Comparison of ENCODE assay signal across 19 cellular contexts in the genomic region with DNA sequence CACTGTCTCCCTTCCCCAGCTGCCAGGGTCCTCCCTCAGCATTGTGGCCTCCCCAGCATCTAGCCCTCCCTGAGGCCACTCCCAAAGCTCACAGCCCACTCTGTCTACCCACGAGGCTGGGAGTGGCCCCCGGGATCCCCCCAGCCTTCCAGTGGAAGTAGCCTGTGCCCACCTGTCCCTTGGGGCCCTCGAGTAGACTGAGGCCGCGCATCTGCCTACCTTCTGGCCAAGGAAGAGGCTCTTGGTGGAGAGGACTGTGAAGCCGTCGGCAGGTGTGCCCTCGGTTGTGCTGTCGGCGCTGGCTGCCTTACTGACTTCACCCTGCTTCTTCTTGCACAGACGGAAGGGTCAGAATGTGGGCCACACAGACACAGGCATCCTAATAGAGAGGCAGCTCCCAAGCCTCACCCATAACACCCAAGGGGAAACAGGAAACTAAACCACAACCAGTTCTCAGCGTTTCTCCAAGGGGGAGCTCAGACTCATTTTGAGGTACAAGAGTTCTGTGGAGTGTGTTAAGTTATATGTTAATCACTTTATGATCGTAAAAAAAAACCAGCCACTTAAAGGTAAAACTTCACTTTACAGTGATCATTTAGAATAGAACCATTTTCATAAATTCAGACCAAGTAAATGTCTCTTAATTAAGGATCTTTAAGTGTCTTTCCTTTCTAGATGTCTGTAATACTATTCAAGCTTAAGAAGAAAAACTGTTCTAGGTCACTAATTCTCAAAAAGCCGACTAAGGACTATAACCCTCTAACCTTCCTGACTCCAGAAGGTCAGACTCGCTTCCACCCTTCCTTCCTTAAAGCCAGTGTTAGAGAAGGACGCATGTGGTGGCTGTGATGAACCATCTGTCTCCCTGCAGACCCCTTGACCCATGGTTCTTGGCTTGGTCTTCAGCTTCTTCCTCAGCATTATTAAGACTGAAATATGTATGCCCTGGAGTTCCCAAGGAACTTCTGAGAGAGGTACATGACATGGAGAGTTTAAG. TPM values are rescaled to one million over a fixed set of nuclear protein-coding genes. Genes with fewer than 3 reads are reported as not detected.
DNase-seq lines count a peak whose midpoint lies in the region; ATAC-seq and TF ChIP-seq lines count a peak whose summit lies in the region.
"Had no signal": no experiment of that assay in that cellular context is flagged by ENCODE, and none has a peak within 500 bp of the region (broad histone marks: within the 10 kb centered on the region; RNA-seq: fewer than 3 reads in every experiment).

No MANE protein-coding gene starts in this region.

- no peak for TF ChIP-seq CTCF in activated CD8-positive, alpha-beta T cell treated with anti-CD3 and anti-CD28 coated beads for 36 hours (IDR thresholded peaks at IDR 0.05)
- no peak for TF ChIP-seq CTCF in HEK293 (tag by site-specific recombination; IDR thresholded peaks at IDR 0.05)
- no peak for TF ChIP-seq CTCF in neutrophil (IDR thresholded peaks at IDR 0.05)

- H3K9me3 Mint-ChIP-seq in activated CD8-positive, alpha-beta T cell treated with anti-CD3 and anti-CD28 coated beads, Interleukin-2, amount 10 ng/mL, durations not matched to agents 7 days and 5 days (ENCODE audit: insufficient read depth) = no peaks in the 10 kb centered on the region
- no peaks in the 10 kb centered on the region for H3K9me3 Mint-ChIP-seq in activated CD8-positive, alpha-beta T cell treated with anti-CD3 and anti-CD28 coated beads for 36 hours
- H3K9me3 Mint-ChIP-seq in central memory CD8-positive, alpha-beta T cell = no peaks in the 10 kb centered on the region
- H3K9me3 Mint-ChIP-seq: memory B cell had no signal

- H3K36me3 Mint-ChIP-seq in activated CD8-positive, alpha-beta T cell treated with anti-CD3 and anti-CD28 coated beads, Interleukin-2, amount 10 ng/mL, durations not matched to agents 7 days and 5 days (ENCODE audit: low read depth) = peaks cover 67% of the 10 kb centered on the region
- peaks cover 40% of the 10 kb centered on the region for H3K36me3 Mint-ChIP-seq in activated CD8-positive, alpha-beta T cell treated with anti-CD3 and anti-CD28 coated beads for 36 hours (ENCODE audit: low read depth)
- H3K36me3 Mint-ChIP-seq in central memory CD8-positive, alpha-beta T cell (ENCODE audit: insufficient read depth) = peaks cover 24% of the 10 kb centered on the region

- H3K4me1 Mint-ChIP-seq in activated CD8-positive, alpha-beta T cell treated with anti-CD3 and anti-CD28 coated beads, Interleukin-2, amount 10 ng/mL, durations not matched to agents 7 days and 5 days (ENCODE audit: low read depth) = peaks cover 35% of the 10 kb centered on the region
- H3K4me1 Mint-ChIP-seq in activated CD8-positive, alpha-beta T cell treated with anti-CD3 and anti-CD28 coated beads for 36 hours (ENCODE audit: low read depth) = peaks cover 11% of the 10 kb centered on the region
- H3K4me1 Mint-ChIP-seq in central memory CD8-positive, alpha-beta T cell = no peaks in the 10 kb centered on the region
- H3K4me1 Mint-ChIP-seq: memory B cell had no signal

- H3K27ac ChIP-seq in HEK293 (ENCODE audit: extremely low read depth, low read depth, low read length) (no peak overlapping the region), neutrophil (peak overlapping the region; percentile 45), SJCRH30 (no peak overlapping the region)
- H3K27ac ChIP-seq: gastrocnemius medialis, KMS-11 had no signal

- H3K27me3 ChIP-seq in neutrophil = no peaks in the 10 kb centered on the region
- no peaks in the 10 kb centered on the region for H3K27me3 ChIP-seq in SJCRH30
- H3K27me3 ChIP-seq: gastrocnemius medialis had no signal

- H3K9me3 ChIP-seq in HEK293 (ENCODE audit: control insufficient read depth, insufficient read depth, low read depth, low read length) (no peaks in the 10 kb centered on the region), neutrophil (no peaks in the 10 kb centered on the region), SJCRH30 (replicated peaks) (no peaks in the 10 kb centered on the region)
- H3K9me3 ChIP-seq: gastrocnemius medialis had no signal

- H3K27me3 Mint-ChIP-seq in activated CD8-positive, alpha-beta T cell treated with anti-CD3 and anti-CD28 coated beads, Interleukin-2, amount 10 ng/mL, durations not matched to agents 7 days and 5 days (ENCODE audit: low read depth) = no peaks in the 10 kb centered on the region
- H3K27me3 Mint-ChIP-seq in activated CD8-positive, alpha-beta T cell treated with anti-CD3 and anti-CD28 coated beads for 36 hours = no peaks in the 10 kb centered on the region
- no peaks in the 10 kb centered on the region for H3K27me3 Mint-ChIP-seq in central memory CD8-positive, alpha-beta T cell
- H3K27me3 Mint-ChIP-seq: memory B cell had no signal

- H3K4me1 ChIP-seq in HEK293 (ENCODE audit: control insufficient read depth, insufficient read depth, low read length) (peaks cover 7% of the 10 kb centered on the region; the same call in 1 of the 2 replicates), neutrophil (ENCODE audit: control insufficient read depth in 1 of 2, insufficient read depth in 1 of 2, low read depth in 1 of 2, low read length in 1 of 2) (peaks cover 0 to 19% of the 10 kb centered on the region in 2 experiments), SJCRH30 (peaks cover 5% of the 10 kb centered on the region)

- intact Hi-C loops in activated CD8-positive, alpha-beta T cell treated with anti-CD3 and anti-CD28 coated beads for 36 hours (cut with micrococcal nuclease) = no loop called here

- peak overlapping the region; percentile 76 for H3K27ac Mint-ChIP-seq in activated CD8-positive, alpha-beta T cell treated with anti-CD3 and anti-CD28 coated beads, Interleukin-2, amount 10 ng/mL, durations not matched to agents 7 days and 5 days
- H3K27ac Mint-ChIP-seq in activated CD8-positive, alpha-beta T cell treated with anti-CD3 and anti-CD28 coated beads for 36 hours = no peak overlapping the region
- peak overlapping the region; percentile 78 for H3K27ac Mint-ChIP-seq in central memory CD8-positive, alpha-beta T cell (ENCODE audit: low read depth)
- H3K27ac Mint-ChIP-seq: memory B cell had no signal

- DNase-seq in activated CD8-positive, alpha-beta T cell treated with anti-CD3 and anti-CD28 coated beads, Interleukin-2, amount 10 ng/mL, durations not matched to agents 7 days and 5 days = no peak
- no peak for DNase-seq in activated CD8-positive, alpha-beta T cell treated with anti-CD3 and anti-CD28 coated beads for 36 hours
- no peak for DNase-seq in central memory CD8-positive, alpha-beta T cell (ENCODE audit: low spot score in 2 of 2)
- DNase-seq in NCI-H526 treated with DMSO at 0.1 percent for 48 hours (lab: John Stamatoyannopoulos, UW) = no peak
- no peak for DNase-seq in SJCRH30
- DNase-seq: activated effector memory CD4-positive, alpha-beta T cell treated with Interleukin-2 at 50 U/mL for 16 hours; C1 segment of cervical spinal cord; caudate nucleus; effector CD4-positive, alpha-beta T cell; gastrocnemius medialis; kidney; NCI-H1105 treated with DMSO at 0.1 percent for 48 hours; NCI-H524 treated with DMSO at 0.1 percent for 48 hours; stimulated activated CD4-positive, alpha-beta T cell treated with anti-CD3 and anti-CD28 coated beads, Interleukin-4, amount 100 ng/mL, for 4 hours had no signal

- H3K4me3 Mint-ChIP-seq in activated CD8-positive, alpha-beta T cell treated with anti-CD3 and anti-CD28 coated beads, Interleukin-2, amount 10 ng/mL, durations not matched to agents 7 days and 5 days = no peak overlapping the region
- no peak overlapping the region for H3K4me3 Mint-ChIP-seq in activated CD8-positive, alpha-beta T cell treated with anti-CD3 and anti-CD28 coated beads for 36 hours
- no peak overlapping the region for H3K4me3 Mint-ChIP-seq in central memory CD8-positive, alpha-beta T cell
- H3K4me3 Mint-ChIP-seq: memory B cell had no signal

- peak; percentile 71 for ATAC-seq in activated CD8-positive, alpha-beta T cell treated with anti-CD3 and anti-CD28 coated beads, Interleukin-2, amount 10 ng/mL, durations not matched to agents 7 days and 5 days
- no peak for ATAC-seq in activated CD8-positive, alpha-beta T cell treated with anti-CD3 and anti-CD28 coated beads for 36 hours
- no peak for ATAC-seq in central memory CD8-positive, alpha-beta T cell (replicated peaks; ENCODE audit: extremely low read depth, poor library complexity, severe bottlenecking)
- no peak for ATAC-seq in HG02623 (IDR thresholded peaks at IDR 0.05; ENCODE audit: unreplicated experiment)
- ATAC-seq: gastrocnemius medialis had no signal

- CTCF ChIA-PET in activated CD8-positive, alpha-beta T cell treated with anti-CD3 and anti-CD28 coated beads, Interleukin-2, amount 10 ng/mL, durations not matched to agents 7 days and 5 days (lab: Charles Lee) = interaction anchor here (1.1 to 2.4 kb wide), 3 partner anchors 11 to 65 kb away, joined by 4 to 10 read pairs (median 5); no protein-coding TSS in a partner anchor
- CTCF ChIA-PET in activated CD8-positive, alpha-beta T cell treated with anti-CD3 and anti-CD28 coated beads for 36 hours (lab: Charles Lee) = interaction anchor here (0.7 to 1.2 kb wide), 2 partner anchors 13 to 65 kb away, joined by 3 to 4 read pairs; no protein-coding TSS in a partner anchor
- CTCF ChIA-PET in HEK293 (lab: Yijun Ruan, JAX) = no interaction called here

- H3K36me3 ChIP-seq in HEK293 (ENCODE audit: control insufficient read depth in 2 of 2, insufficient read depth in 1 of 2, low read length in 2 of 2) (peaks cover 14 to 83% of the 10 kb centered on the region in 2 experiments), neutrophil (peaks cover 85% of the 10 kb centered on the region), SJCRH30 (peaks cover 66% of the 10 kb centered on the region)

- POLR2A ChIA-PET in activated CD8-positive, alpha-beta T cell treated with anti-CD3 and anti-CD28 coated beads, Interleukin-2, amount 10 ng/mL, durations not matched to agents 7 days and 5 days (lab: Charles Lee) = no interaction called here
- POLR2A ChIA-PET in activated CD8-positive, alpha-beta T cell treated with anti-CD3 and anti-CD28 coated beads for 36 hours (lab: Charles Lee) = interaction anchor here (0.6 to 2.0 kb wide), 4 partner anchors 9 to 327 kb away, joined by 3 to 6 read pairs (median 4); no protein-coding TSS in a partner anchor
- POLR2A ChIA-PET in HEK293 (lab: Yijun Ruan, JAX) = no interaction called here

- H3K4me3 ChIP-seq in HEK293 (ENCODE audit: low read depth, low read length) = no peak overlapping the region
- no peak overlapping the region for H3K4me3 ChIP-seq in neutrophil (ENCODE audit: low read depth in 1 of 2, low read length in 1 of 2)
- H3K4me3 ChIP-seq in SJCRH30 = no peak overlapping the region
- H3K4me3 ChIP-seq: gastrocnemius medialis had no signal

TF ChIP-seq in HEK293, 187 proteins besides CTCF, POLR2A, EP300 and RAD21 (continues in another document):
- TF ChIP-seq EGR2 (tag by site-specific recombination; IDR thresholded peaks at IDR 0.05; ENCODE audit: low read depth) (peak; percentile 34; the same call in 1 of the 2 replicates), ZFHX2 (tag by site-specific recombination; conservative IDR thresholded peaks at IDR 0.05) (peak; percentile 61), HOXA7 (CRISPR knock-in tag; IDR thresholded peaks at IDR 0.05; ENCODE audit: borderline replicate concordance) (no peak), ZNF202 (tag by site-specific recombination; IDR thresholded peaks at IDR 0.05; ENCODE audit: borderline replicate concordance) (no peak)

RNA-seq across cellular contexts. Expression of gene MACROH2A1, which starts 38.5 kb away (rescaled TPM):
- 100 to 1,000 TPM; 328 to 332 TPM for total RNA-seq in activated CD8-positive, alpha-beta T cell treated with anti-CD3 and anti-CD28 coated beads, Interleukin-2, amount 10 ng/mL, durations not matched to agents 7 days and 5 days
- total RNA-seq in activated CD8-positive, alpha-beta T cell treated with anti-CD3 and anti-CD28 coated beads for 36 hours = 100 to 1,000 TPM; 170 to 179 TPM
- 243 and 248 TPM in 2 replicates for total RNA-seq in SJCRH30 (2014; rRNA removed; shearing (Covaris generic))
